8 cellular contexts compared by ENCODE assay signal in genomic region chr3:65597225-65597951, GRCh38.
DNase-seq lines count a peak whose midpoint lies in the region; ATAC-seq and TF ChIP-seq lines count a peak whose summit lies in the region.

No MANE protein-coding gene starts in this region.

- no peaks in the 10 kb centered on the region for H3K9me3 ChIP-seq in WERI-Rb-1 (ENCODE audit: severe bottlenecking)
- H3K9me3 ChIP-seq in CD8-positive, alpha-beta T cell (ENCODE audit: low read length) = no peaks in the 10 kb centered on the region

- POLR2A ChIA-PET in CD8-positive, alpha-beta T cell (lab: Charles Lee) = no interaction called here

- intact Hi-C loops in CD8-positive, alpha-beta T cell (cut with DNase I, micrococcal nuclease) = no loop called here

- H3K27me3 Mint-ChIP-seq in CD8-positive, alpha-beta T cell (ENCODE audit: low read depth) = peaks cover 17% of the 10 kb centered on the region
- peaks cover 13% of the 10 kb centered on the region for H3K27me3 Mint-ChIP-seq in activated T-helper 17 cell treated with anti-CD3 and anti-CD28 coated beads, Interleukin-2, amount 50 U/mL, for 72 hours

- peak; percentile 87 for DNase-seq in G401 (ENCODE audit: low spot score)
- DNase-seq in WERI-Rb-1 = peak; percentile 89
- DNase-seq in hepatic stellate cell (ENCODE audit: low spot score) = peak; percentile 26
- DNase-seq in CD8-positive, alpha-beta T cell = no peak
- no peak for DNase-seq in activated CD4-positive, CD25-positive, alpha-beta regulatory T cell treated with anti-CD3 and anti-CD28 coated beads, Interleukin-2, amount 50 U/mL, for 72 hours

- H3K27me3 ChIP-seq in WERI-Rb-1 (ENCODE audit: insufficient read depth, low read depth, severe bottlenecking) (no peaks in the 10 kb centered on the region), rectal smooth muscle tissue (ENCODE audit: control insufficient read depth, insufficient read depth, low read length) (no peaks in the 10 kb centered on the region)
- H3K27me3 ChIP-seq in CD8-positive, alpha-beta T cell (ENCODE audit: insufficient read depth, low read length) = no peaks in the 10 kb centered on the region

- H3K36me3 Mint-ChIP-seq in CD8-positive, alpha-beta T cell = no peaks in the 10 kb centered on the region
- H3K36me3 Mint-ChIP-seq in activated T-helper 17 cell treated with anti-CD3 and anti-CD28 coated beads, Interleukin-2, amount 50 U/mL, for 72 hours (ENCODE audit: low read depth) = no peaks in the 10 kb centered on the region

- CTCF ChIA-PET in CD8-positive, alpha-beta T cell (lab: Charles Lee) = no interaction called here

- H3K27ac ChIP-seq in WERI-Rb-1 (peak overlapping the region; percentile 84), rectal smooth muscle tissue (ENCODE audit: low read depth, low read length) (no peak overlapping the region)
- no peak overlapping the region for H3K27ac ChIP-seq in CD8-positive, alpha-beta T cell (ENCODE audit: low read depth, low read length)

- peaks cover 2% of the 10 kb centered on the region for H3K9me3 Mint-ChIP-seq in CD8-positive, alpha-beta T cell
- H3K9me3 Mint-ChIP-seq in activated T-helper 17 cell treated with anti-CD3 and anti-CD28 coated beads, Interleukin-2, amount 50 U/mL, for 72 hours = peaks cover 3% of the 10 kb centered on the region

- no peaks in the 10 kb centered on the region for H3K36me3 ChIP-seq in WERI-Rb-1
- no peaks in the 10 kb centered on the region for H3K36me3 ChIP-seq in rectal smooth muscle tissue (ENCODE audit: control insufficient read depth, insufficient read depth, low read length)
- H3K36me3 ChIP-seq in CD8-positive, alpha-beta T cell (ENCODE audit: insufficient read depth, low read length) = no peaks in the 10 kb centered on the region

- no peak overlapping the region for H3K9ac ChIP-seq in rectal smooth muscle tissue (ENCODE audit: low read length)

- H3K4me1 Mint-ChIP-seq in CD8-positive, alpha-beta T cell (ENCODE audit: low read depth) = no peaks in the 10 kb centered on the region
- H3K4me1 Mint-ChIP-seq in activated T-helper 17 cell treated with anti-CD3 and anti-CD28 coated beads, Interleukin-2, amount 50 U/mL, for 72 hours = no peaks in the 10 kb centered on the region

- no peak overlapping the region for H3K27ac Mint-ChIP-seq in CD8-positive, alpha-beta T cell
- no peak overlapping the region for H3K27ac Mint-ChIP-seq in activated T-helper 17 cell treated with anti-CD3 and anti-CD28 coated beads, Interleukin-2, amount 50 U/mL, for 72 hours

- no peaks in the 10 kb centered on the region for H3K4me1 ChIP-seq in rectal smooth muscle tissue (ENCODE audit: control insufficient read depth, insufficient read depth, low read length)
- H3K4me1 ChIP-seq in CD8-positive, alpha-beta T cell (ENCODE audit: insufficient read depth, low read length) = no peaks in the 10 kb centered on the region

- H3K4me3 Mint-ChIP-seq in CD8-positive, alpha-beta T cell = no peak overlapping the region
- no peak overlapping the region for H3K4me3 Mint-ChIP-seq in activated T-helper 17 cell treated with anti-CD3 and anti-CD28 coated beads, Interleukin-2, amount 50 U/mL, for 72 hours

- TF ChIP-seq CTCF in WERI-Rb-1 (IDR thresholded peaks at IDR 0.05; ENCODE audit: low read depth, low read length) = no peak
- no peak for TF ChIP-seq CTCF in CD8-positive, alpha-beta T cell (IDR thresholded peaks at IDR 0.05)

- H3K4me3 ChIP-seq in WERI-Rb-1 (ENCODE audit: low read depth, low read length) = peak overlapping the region; percentile 81
- H3K4me3 ChIP-seq in rectal smooth muscle tissue (ENCODE audit: low read length) = peak overlapping the region; percentile 44
- H3K4me3 ChIP-seq in CD8-positive, alpha-beta T cell (ENCODE audit: low read depth, low read length) = no peak overlapping the region

- no peak for ATAC-seq in GM18858 (IDR thresholded peaks at IDR 0.05; ENCODE audit: unreplicated experiment)
- ATAC-seq in CD8-positive, alpha-beta T cell = no peak
- no peak for ATAC-seq in activated T-helper 17 cell treated with anti-CD3 and anti-CD28 coated beads, Interleukin-2, amount 50 U/mL, for 72 hours (replicated peaks)

- in situ Hi-C loops in G401 (cut with HindIII; ENCODE audit: low sequenced_read_pairs) = no loop called here

Comparison
In these comparisons a context has a peak if more than half of its experiments do, and no peak if none do; other contexts are left out.
1. DNase-seq: peak in G401 (single experiment), WERI-Rb-1 (single experiment) and hepatic stellate cell (single experiment); none in CD8-positive, alpha-beta T cell (0 of 7) and activated CD4-positive, CD25-positive, alpha-beta regulatory T cell treated with anti-CD3 and anti-CD28 coated beads, Interleukin-2, amount 50 U/mL, for 72 hours (single experiment).